In genomic region chr20:434221-434620, GRCh38 we compare ENCODE assay signal across 13 cellular contexts. TPM values are rescaled to one million over a fixed set of nuclear protein-coding genes. Genes with fewer than 3 reads are reported as not detected.
DNase-seq lines count a peak whose midpoint lies in the region; ATAC-seq, FAIRE-seq and TF ChIP-seq lines count a peak whose summit lies in the region.
"Had no signal": no experiment of that assay in that cellular context is flagged by ENCODE, and none has a peak within 500 bp of the region (broad histone marks: within the 10 kb centered on the region; RNA-seq: fewer than 3 reads in every experiment).

No MANE protein-coding gene starts in this region.

- in situ Hi-C loops in HepG2 (cut with HindIII; ENCODE audit: extremely low pct_ligation_motif_present, low pct_unique_long_range_greater_than_20kb) = loop anchor here (5.0 kb wide), 1 partner anchor 82 kb away; no protein-coding TSS in a partner anchor

- no peak for DNase-seq in HepG2 (ENCODE audit: low spot score)
- DNase-seq in right lobe of liver = no peak
- DNase-seq in activated T-helper 1 cell treated with anti-CD3 and anti-CD28 coated beads, Interleukin-12 subunit alpha, Interleukin-12 subunit beta, Interleukin-2, Interleukin-4 antibody, amounts not matched to agents 30 ng/mL and 10 ng/mL and 1 ng/mL, durations not matched to agents 14 hours and 24 hours and 36 hours (ENCODE audit: low spot score) = no peak
- peak; percentile 80 for DNase-seq in islet precursor cell
- DNase-seq in inferior parietal cortex (ENCODE audit: extremely low spot score) = no peak
- DNase-seq in coronary artery (ENCODE audit: low spot score) = no peak
- no peak for DNase-seq in DMS153 (lab: John Stamatoyannopoulos, UW)
- DNase-seq: amygdala, dermis blood vessel endothelial cell, left lung, NCI-H2029 treated with DMSO at 0.1 percent for 48 hours, nucleus accumbens had no signal

- no peaks in the 10 kb centered on the region for H3K79me2 ChIP-seq in HepG2 (ENCODE audit: insufficient read depth, low read length)

- 98% methylated on average over 11 of the region's 11 CpGs for WGBS in HepG2 (ENCODE audit: low lambda C conversion rate)
- WGBS in right lobe of liver (ENCODE audit: insufficient coverage, low coverage, low lambda C conversion rate, missing lambda C conversion rate) = 57% methylated on average over 7 of the region's 11 CpGs

- TF ChIP-seq CTCF in HepG2 (CRISPR knock-in tag; IDR thresholded peaks at IDR 0.05) (no peak), right lobe of liver (IDR thresholded peaks at IDR 0.05) (no peak), coronary artery (IDR thresholded peaks at IDR 0.05) (no peak)

- H3K27ac ChIP-seq in HepG2 (ENCODE audit: extremely low read length, insufficient read depth, low read length) = no peak overlapping the region
- H3K27ac ChIP-seq in right lobe of liver = peak overlapping the region in 1 of 3 donors; percentile 50
- no peak overlapping the region for H3K27ac ChIP-seq in coronary artery

- peaks cover 68% of the 10 kb centered on the region for H3K36me3 Mint-ChIP-seq in activated T-helper 1 cell treated with anti-CD3 and anti-CD28 coated beads, Interleukin-12 subunit alpha, Interleukin-12 subunit beta, Interleukin-2, Interleukin-4 antibody, amounts not matched to agents 30 ng/mL and 10 ng/mL and 1 ng/mL, durations not matched to agents 14 hours and 24 hours and 36 hours (ENCODE audit: low read depth)

- ATAC-seq in HepG2 (no peak), right lobe of liver (no peak), HG02623 (IDR thresholded peaks at IDR 0.05; ENCODE audit: unreplicated experiment) (no peak)
- ATAC-seq: left lung had no signal

- no peak overlapping the region for H3K9ac ChIP-seq in HepG2 (ENCODE audit: insufficient read depth, low read depth, low read length)

- H3K4me1 ChIP-seq in HepG2 (ENCODE audit: insufficient read depth, low read length) = 0 out of 2 replicates have a peak, but pooled peaks cover 7% of the 10 kb centered on the region
- H3K4me1 ChIP-seq in right lobe of liver = peaks cover 0 to 34% (median 15%) of the 10 kb centered on the region in 4 donors

- H3K4me3 ChIP-seq in HepG2 (replicated peaks in 1 of 3; ENCODE audit: insufficient read depth in 1 of 3, low read depth in 2 of 3, low read length in 3 of 3) (no peak overlapping the region), right lobe of liver (no peak overlapping the region), coronary artery (no peak overlapping the region)
- H3K4me3 ChIP-seq: left lung had no signal

- no peaks in the 10 kb centered on the region for H3K27me3 Mint-ChIP-seq in activated T-helper 1 cell treated with anti-CD3 and anti-CD28 coated beads, Interleukin-12 subunit alpha, Interleukin-12 subunit beta, Interleukin-2, Interleukin-4 antibody, amounts not matched to agents 30 ng/mL and 10 ng/mL and 1 ng/mL, durations not matched to agents 14 hours and 24 hours and 36 hours (ENCODE audit: insufficient read depth)

- intact Hi-C loops in HepG2 (cut with micrococcal nuclease; ENCODE audit: unreplicated experiment) = no loop called here
- intact Hi-C loops in right lobe of liver (cut with DNase I) = no loop called here
- intact Hi-C loops in activated T-helper 1 cell treated with anti-CD3 and anti-CD28 coated beads, Interleukin-12 subunit alpha, Interleukin-12 subunit beta, Interleukin-2, Interleukin-4 antibody, amounts not matched to agents 30 ng/mL and 10 ng/mL and 1 ng/mL, durations not matched to agents 14 hours and 24 hours and 36 hours (cut with micrococcal nuclease) = no loop called here

- BruUV-seq in HepG2 (replicated peaks; lab: Mats Ljungman, UMichigan) = no TSS peak

- FAIRE-seq in HepG2 (lab: Jason Lieb, UNC) = no peak

- H3K27ac Mint-ChIP-seq in activated T-helper 1 cell treated with anti-CD3 and anti-CD28 coated beads, Interleukin-12 subunit alpha, Interleukin-12 subunit beta, Interleukin-2, Interleukin-4 antibody, amounts not matched to agents 30 ng/mL and 10 ng/mL and 1 ng/mL, durations not matched to agents 14 hours and 24 hours and 36 hours = peak overlapping the region; percentile 98

- POLR2A ChIA-PET in HepG2 (lab: Yijun Ruan, JAX) = interaction anchor here (0.8 to 5.7 kb wide), 5 partner anchors 27 to 87 kb away, joined by 3 to 61 read pairs (median 5); partner anchors contain the start of gene RBCK1

- peaks cover 86% of the 10 kb centered on the region for H3K4me1 Mint-ChIP-seq in activated T-helper 1 cell treated with anti-CD3 and anti-CD28 coated beads, Interleukin-12 subunit alpha, Interleukin-12 subunit beta, Interleukin-2, Interleukin-4 antibody, amounts not matched to agents 30 ng/mL and 10 ng/mL and 1 ng/mL, durations not matched to agents 14 hours and 24 hours and 36 hours (ENCODE audit: low read depth)

- H3K4me3 Mint-ChIP-seq in activated T-helper 1 cell treated with anti-CD3 and anti-CD28 coated beads, Interleukin-12 subunit alpha, Interleukin-12 subunit beta, Interleukin-2, Interleukin-4 antibody, amounts not matched to agents 30 ng/mL and 10 ng/mL and 1 ng/mL, durations not matched to agents 14 hours and 24 hours and 36 hours = peak overlapping the region; percentile 51

- H3K9me3 ChIP-seq in HepG2 (ENCODE audit: low read length) (no peaks in the 10 kb centered on the region), right lobe of liver (no peaks in the 10 kb centered on the region)
- H3K9me3 ChIP-seq: left lung had no signal

- peaks cover 43 to 63% of the 10 kb centered on the region in 2 experiments for H3K36me3 ChIP-seq in HepG2 (replicated peaks in 1 of 2; ENCODE audit: control insufficient read depth in 1 of 2, insufficient read depth in 2 of 2, low read length in 2 of 2)
- peaks cover 3 to 53% (median 10%) of the 10 kb centered on the region in 4 donors for H3K36me3 ChIP-seq in right lobe of liver

- TF ChIP-seq POLR2A in HepG2 (IDR thresholded peaks at IDR 0.05; ENCODE audit: insufficient read depth in 1 of 2, low read depth in 2 of 2, low read length in 2 of 2) = no peak
- no peak for TF ChIP-seq POLR2A in right lobe of liver (IDR thresholded peaks at IDR 0.05)

- H3K27me3 ChIP-seq in HepG2 (ENCODE audit: control insufficient read depth in 1 of 2, insufficient read depth in 2 of 2, low read length in 2 of 2) (no peaks in the 10 kb centered on the region), right lobe of liver (no peaks in the 10 kb centered on the region)
- H3K27me3 ChIP-seq: left lung had no signal

- no peaks in the 10 kb centered on the region for H3K9me3 Mint-ChIP-seq in activated T-helper 1 cell treated with anti-CD3 and anti-CD28 coated beads, Interleukin-12 subunit alpha, Interleukin-12 subunit beta, Interleukin-2, Interleukin-4 antibody, amounts not matched to agents 30 ng/mL and 10 ng/mL and 1 ng/mL, durations not matched to agents 14 hours and 24 hours and 36 hours

- CTCF ChIA-PET in HepG2 (lab: Yijun Ruan, JAX; ENCODE audit: low intra/inter-chr PET ratio, low total read pairs) = no interaction called here

- no peaks in the 10 kb centered on the region for H4K20me1 ChIP-seq in HepG2 (ENCODE audit: insufficient read depth, low read length)

- TF ChIP-seq RAD21 in HepG2 (CRISPR knock-in tag; IDR thresholded peaks at IDR 0.05) = no peak

- H2AFZ ChIP-seq in HepG2 (ENCODE audit: low read length) = no peak overlapping the region

- no peak overlapping the region for H3K4me2 ChIP-seq in HepG2 (ENCODE audit: low read depth, low read length)

- TF ChIP-seq EP300 in HepG2 (IDR thresholded peaks at IDR 0.05; ENCODE audit: low read depth in 2 of 2, low read length in 2 of 2) (no peak), HepG2 (CRISPR knock-in tag; IDR thresholded peaks at IDR 0.05; ENCODE audit: borderline replicate concordance) (no peak)

RNA-seq across cellular contexts. Expression of gene RBCK1, which starts 26.1 kb away (rescaled TPM):
- total RNA-seq in HepG2 (2016; rRNA removed; fragmentation: Illumina TruSeq; extraction: Trizol) (121 and 149 TPM in 2 replicates), right lobe of liver (100 to 1,000 TPM in 2 of 6 experiments, 10 to 100 TPM in 4; 63.1 to 113 (median 85.6) TPM)
- 176 and 212 TPM in 2 replicates for total RNA-seq in HepG2 (2016; cell fraction: cytosol; rRNA removed; fragmentation: Illumina TruSeq; extraction: Trizol; ENCODE audit: low read depth)
- 110 and 147 TPM in 2 replicates for total RNA-seq in HepG2 (2016; cell fraction: insoluble cytoplasmic fraction; rRNA removed; fragmentation: Illumina TruSeq; extraction: Trizol)
- total RNA-seq in HepG2 (2016; cell fraction: membrane; rRNA removed; fragmentation: Illumina TruSeq; extraction: Trizol) = 217 and 241 TPM in 2 replicates
- 83.9 and 95.5 TPM in 2 replicates for total RNA-seq in HepG2 (2016; cell fraction: nucleus; rRNA removed; fragmentation: Illumina TruSeq; extraction: Trizol)
- polyA plus RNA-seq in HepG2 (2011; rRNA removed) = 215 and 270 TPM in 2 replicates
- 171 and 196 TPM in 2 replicates for polyA plus RNA-seq in HepG2 (2011; cell fraction: cytosol; rRNA removed)
- 558 and 618 TPM in 2 replicates for polyA plus RNA-seq in HepG2 (2011; cell fraction: nucleus; rRNA removed)
- polyA plus RNA-seq in HepG2 (2012) = 207 and 311 TPM in 2 replicates
- 291 and 331 TPM in 2 replicates for polyA plus RNA-seq in HepG2 (2016; cell fraction: cytosol; fragmentation: Illumina TruSeq; extraction: Trizol; ENCODE audit: low read depth)
- polyA plus RNA-seq in HepG2 (2016; cell fraction: insoluble cytoplasmic fraction; fragmentation: Illumina TruSeq; extraction: Trizol; ENCODE audit: low read depth) = 144 and 159 TPM in 2 replicates
- 277 and 299 TPM in 2 replicates for polyA plus RNA-seq in HepG2 (2016; cell fraction: membrane; fragmentation: Illumina TruSeq; extraction: Trizol; ENCODE audit: low read depth)
- polyA plus RNA-seq in HepG2 (2016; cell fraction: nucleus; fragmentation: Illumina TruSeq; extraction: Trizol; ENCODE audit: insufficient read depth, low read depth) = 357 and 365 TPM in 2 replicates
- 36.5 and 119 TPM in 2 replicates for polyA minus RNA-seq in HepG2 (2011; rRNA and poly(A)+ RNA removed; ENCODE audit: low replicate concordance)
- 65.9 and 88.8 TPM in 2 replicates for polyA minus RNA-seq in HepG2 (2011; cell fraction: cytosol; rRNA and poly(A)+ RNA removed)
- polyA minus RNA-seq in HepG2 (2011; cell fraction: nucleus; rRNA and poly(A)+ RNA removed) = 102 and 144 TPM in 2 replicates
- total RNA-seq in activated T-helper 1 cell treated with anti-CD3 and anti-CD28 coated beads, Interleukin-12 subunit alpha, Interleukin-12 subunit beta, Interleukin-2, Interleukin-4 antibody, amounts not matched to agents 30 ng/mL and 10 ng/mL and 1 ng/mL, durations not matched to agents 14 hours and 24 hours and 36 hours = 130 and 132 TPM in 2 replicates

RNA-seq across cellular contexts. Expression of gene TBC1D20, which starts 28.1 kb away (rescaled TPM):
- 36.6 and 45.9 TPM in 2 replicates for total RNA-seq in HepG2 (2016; rRNA removed; fragmentation: Illumina TruSeq; extraction: Trizol)
- 24.9 and 29.1 TPM in 2 replicates for total RNA-seq in HepG2 (2016; cell fraction: cytosol; rRNA removed; fragmentation: Illumina TruSeq; extraction: Trizol; ENCODE audit: low read depth)
- 36.8 and 43.1 TPM in 2 replicates for total RNA-seq in HepG2 (2016; cell fraction: insoluble cytoplasmic fraction; rRNA removed; fragmentation: Illumina TruSeq; extraction: Trizol)
- total RNA-seq in HepG2 (2016; cell fraction: membrane; rRNA removed; fragmentation: Illumina TruSeq; extraction: Trizol) = 49.8 and 56.6 TPM in 2 replicates
- 26.9 and 31.0 TPM in 2 replicates for total RNA-seq in HepG2 (2016; cell fraction: nucleus; rRNA removed; fragmentation: Illumina TruSeq; extraction: Trizol)
- polyA plus RNA-seq in HepG2 (2011; rRNA removed) = 47.1 and 55.2 TPM in 2 replicates
- 46.2 and 50.9 TPM in 2 replicates for polyA plus RNA-seq in HepG2 (2011; cell fraction: cytosol; rRNA removed)
- 67.6 and 73.0 TPM in 2 replicates for polyA plus RNA-seq in HepG2 (2011; cell fraction: nucleus; rRNA removed)
- polyA plus RNA-seq in HepG2 (2012) = 26.7 and 33.9 TPM in 2 replicates
- polyA plus RNA-seq in HepG2 (2016; cell fraction: cytosol; fragmentation: Illumina TruSeq; extraction: Trizol; ENCODE audit: low read depth) = 27.0 and 32.1 TPM in 2 replicates
- 46.6 and 47.0 TPM in 2 replicates for polyA plus RNA-seq in HepG2 (2016; cell fraction: insoluble cytoplasmic fraction; fragmentation: Illumina TruSeq; extraction: Trizol; ENCODE audit: low read depth)
- 37.5 and 43.9 TPM in 2 replicates for polyA plus RNA-seq in HepG2 (2016; cell fraction: membrane; fragmentation: Illumina TruSeq; extraction: Trizol; ENCODE audit: low read depth)
- polyA plus RNA-seq in HepG2 (2016; cell fraction: nucleus; fragmentation: Illumina TruSeq; extraction: Trizol; ENCODE audit: insufficient read depth, low read depth) = 57.7 and 59.0 TPM in 2 replicates
- polyA minus RNA-seq in HepG2 (2011; rRNA and poly(A)+ RNA removed; ENCODE audit: low replicate concordance) = 35.8 and 117 TPM in 2 replicates
- 21.9 and 28.9 TPM in 2 replicates for polyA minus RNA-seq in HepG2 (2011; cell fraction: cytosol; rRNA and poly(A)+ RNA removed)
- polyA minus RNA-seq in HepG2 (2011; cell fraction: nucleus; rRNA and poly(A)+ RNA removed) = 37.1 and 38.0 TPM in 2 replicates
- total RNA-seq in right lobe of liver = 10 to 100 TPM; 10.8 to 21.4 (median 13.9) TPM
- total RNA-seq in activated T-helper 1 cell treated with anti-CD3 and anti-CD28 coated beads, Interleukin-12 subunit alpha, Interleukin-12 subunit beta, Interleukin-2, Interleukin-4 antibody, amounts not matched to agents 30 ng/mL and 10 ng/mL and 1 ng/mL, durations not matched to agents 14 hours and 24 hours and 36 hours = 37.5 and 41.4 TPM in 2 replicates

RNA-seq across cellular contexts. Expression of gene TRIB3, which starts 53.7 kb away (rescaled TPM):
- total RNA-seq in HepG2 (2016; rRNA removed; fragmentation: Illumina TruSeq; extraction: Trizol) = 106 and 115 TPM in 2 replicates
- 40.1 and 45.0 TPM in 2 replicates for total RNA-seq in HepG2 (2016; cell fraction: cytosol; rRNA removed; fragmentation: Illumina TruSeq; extraction: Trizol; ENCODE audit: low read depth)
- 106 and 115 TPM in 2 replicates for total RNA-seq in HepG2 (2016; cell fraction: insoluble cytoplasmic fraction; rRNA removed; fragmentation: Illumina TruSeq; extraction: Trizol)
- 107 and 130 TPM in 2 replicates for total RNA-seq in HepG2 (2016; cell fraction: membrane; rRNA removed; fragmentation: Illumina TruSeq; extraction: Trizol)
- 47.6 and 54.9 TPM in 2 replicates for total RNA-seq in HepG2 (2016; cell fraction: nucleus; rRNA removed; fragmentation: Illumina TruSeq; extraction: Trizol)
- 150 and 241 TPM in 2 replicates for polyA plus RNA-seq in HepG2 (2011; rRNA removed)
- polyA plus RNA-seq in HepG2 (2011; cell fraction: cytosol; rRNA removed) = 165 and 177 TPM in 2 replicates
- polyA plus RNA-seq in HepG2 (2011; cell fraction: nucleus; rRNA removed) = 122 and 148 TPM in 2 replicates
- polyA plus RNA-seq in HepG2 (2012) = 78.0 and 193 TPM in 2 replicates
- 33.6 and 42.0 TPM in 2 replicates for polyA plus RNA-seq in HepG2 (2016; cell fraction: cytosol; fragmentation: Illumina TruSeq; extraction: Trizol; ENCODE audit: low read depth)
- polyA plus RNA-seq in HepG2 (2016; cell fraction: insoluble cytoplasmic fraction; fragmentation: Illumina TruSeq; extraction: Trizol; ENCODE audit: low read depth) = 99.1 and 105 TPM in 2 replicates
- 76.6 and 88.5 TPM in 2 replicates for polyA plus RNA-seq in HepG2 (2016; cell fraction: membrane; fragmentation: Illumina TruSeq; extraction: Trizol; ENCODE audit: low read depth)
- 77.9 and 79.0 TPM in 2 replicates for polyA plus RNA-seq in HepG2 (2016; cell fraction: nucleus; fragmentation: Illumina TruSeq; extraction: Trizol; ENCODE audit: insufficient read depth, low read depth)
- 66.9 and 301 TPM in 2 replicates for polyA minus RNA-seq in HepG2 (2011; rRNA and poly(A)+ RNA removed; ENCODE audit: low replicate concordance)
- polyA minus RNA-seq in HepG2 (2011; cell fraction: cytosol; rRNA and poly(A)+ RNA removed) = 115 and 151 TPM in 2 replicates
- 35.9 and 65.3 TPM in 2 replicates for polyA minus RNA-seq in HepG2 (2011; cell fraction: nucleus; rRNA and poly(A)+ RNA removed)
- 100 to 1,000 TPM in 2 of 6 experiments, 10 to 100 TPM in 4; 15.1 to 139 (median 34.1) TPM for total RNA-seq in right lobe of liver
- total RNA-seq in activated T-helper 1 cell treated with anti-CD3 and anti-CD28 coated beads, Interleukin-12 subunit alpha, Interleukin-12 subunit beta, Interleukin-2, Interleukin-4 antibody, amounts not matched to agents 30 ng/mL and 10 ng/mL and 1 ng/mL, durations not matched to agents 14 hours and 24 hours and 36 hours = 37.1 and 39.5 TPM in 2 replicates
